Comparison of ENCODE assay signal across 8 cellular contexts in genomic region chr19:44718441-44719261, GRCh38. TPM values are rescaled to one million over a fixed set of nuclear protein-coding genes. Genes with fewer than 3 reads are reported as not detected.
DNase-seq lines count a peak whose midpoint lies in the region; ATAC-seq and TF ChIP-seq lines count a peak whose summit lies in the region.

No MANE protein-coding gene starts in this region.

- intact Hi-C loops in MCF 10A (cut with micrococcal nuclease) (no loop called here), testis (cut with DNase I; ENCODE audit: low total_unique reads) (no loop called here)

- H3K9me3 ChIP-seq in HUES64 (ENCODE audit: insufficient read depth, low read depth, low read length) (peaks cover 12% of the 10 kb centered on the region; the same call in 1 of the 2 replicates), testis (no peaks in the 10 kb centered on the region)

- no peak overlapping the region for H3K4me3 Mint-ChIP-seq in MCF 10A (ENCODE audit: unreplicated experiment)

- ATAC-seq in HG02678 (IDR thresholded peaks at IDR 0.05; ENCODE audit: unreplicated experiment) (no peak), GM19467 (IDR thresholded peaks at IDR 0.05; ENCODE audit: unreplicated experiment) (no peak)

- peaks cover 15% of the 10 kb centered on the region for H3K4me1 ChIP-seq in HUES64 (ENCODE audit: insufficient read depth, low read length)
- peaks cover 14% of the 10 kb centered on the region for H3K4me1 ChIP-seq in testis

- TF ChIP-seq CTCF in MCF 10A (IDR thresholded peaks at IDR 0.05; ENCODE audit: unreplicated experiment) (no peak), testis (IDR thresholded peaks at IDR 0.05) (no peak)

- H3K27me3 Mint-ChIP-seq in MCF 10A (ENCODE audit: insufficient read depth, unreplicated experiment), result no peaks in the 10 kb centered on the region

- H3K36me3 ChIP-seq in HUES64 (ENCODE audit: insufficient read depth, low read length) (no peaks in the 10 kb centered on the region), testis (ENCODE audit: low read depth, missing control alignments) (no peaks in the 10 kb centered on the region)

- CTCF ChIA-PET in MCF 10A (lab: Yijun Ruan, JAX), result interaction anchor here (0.6 to 10.4 kb wide), 9 partner anchors 10 to 1077 kb away, joined by 3 to 414 read pairs (median 4); partner anchors contain the start of gene CBLC

- H3K27ac Mint-ChIP-seq in MCF 10A (ENCODE audit: low read depth, unreplicated experiment), result no peak overlapping the region

- POLR2A ChIA-PET in MCF 10A (lab: Yijun Ruan, JAX), result no interaction called here

- H3K4me3 ChIP-seq in HUES64 (ENCODE audit: low read length) (peak overlapping the region; percentile 14), testis (no peak overlapping the region)

- H3K27ac ChIP-seq in HUES64 (ENCODE audit: low read depth, low read length), result peak overlapping the region; percentile 72
- peak overlapping the region; percentile 37 to 75 for H3K27ac ChIP-seq in testis

- no peaks in the 10 kb centered on the region for H3K27me3 ChIP-seq in HUES64 (ENCODE audit: insufficient read depth, low read length)
- H3K27me3 ChIP-seq in testis, result no peaks in the 10 kb centered on the region

- no peaks in the 10 kb centered on the region for H3K9me3 Mint-ChIP-seq in MCF 10A (ENCODE audit: unreplicated experiment)

- no peaks in the 10 kb centered on the region for H3K4me1 Mint-ChIP-seq in MCF 10A (ENCODE audit: insufficient read depth, unreplicated experiment)

- H3K36me3 Mint-ChIP-seq in MCF 10A (ENCODE audit: insufficient read depth, unreplicated experiment), result no peaks in the 10 kb centered on the region

- H3K9ac ChIP-seq in HUES64 (ENCODE audit: low read depth, low read length), result peak overlapping the region; percentile 82

- no TSS peak for BruUV-seq in MCF 10A (replicated peaks; lab: Mats Ljungman, UMichigan)

- WGBS in HUES64, result 44% methylated on average over 11 of the region's 11 CpGs
- WGBS in testis, 2 donors, result 21 to 51% methylated on average over 7 to 11 of the region's 11 CpGs

- peak; percentile 65 for DNase-seq in MCF 10A (ENCODE audit: unreplicated experiment)
- peak; percentile 73 for DNase-seq in kidney tubule cell (ENCODE audit: low spot score)
- DNase-seq in testis, result peak; percentile 82
- DNase-seq in activated CD4-positive, alpha-beta T cell treated with anti-CD3 and anti-CD28 coated beads, Interleukin-2, amount 50 U/mL, for 1 hour, result no peak
- no peak for DNase-seq in NCI-H526 (lab: John Stamatoyannopoulos, UW)

- no peak for TF ChIP-seq POLR2A in testis (IDR thresholded peaks at IDR 0.05)

RNA-seq across cellular contexts. Expression of gene CEACAM16, which starts 19.7 kb away (rescaled TPM):
- polyA plus RNA-seq in HUES64 (2013, experiment 1 of 2), result not detected
- polyA plus RNA-seq in HUES64 (2013, experiment 2 of 2), result not detected
- total RNA-seq in MCF 10A (2022) (not detected in 2 replicates), testis (under 1 TPM in 1 of 2 donors, not detected in 1; 0.50 TPM)
- polyA plus RNA-seq in testis (ENCODE audit: insufficient read depth, low read depth, low replicate concordance), result not detected

RNA-seq across cellular contexts. Expression of gene BCL3, which starts 29.9 kb away (rescaled TPM):
- 0.80 TPM for polyA plus RNA-seq in HUES64 (2013, experiment 1 of 2)
- polyA plus RNA-seq in HUES64 (2013, experiment 2 of 2), result 2.7 TPM
- total RNA-seq in MCF 10A (2022) (24.4 and 32.1 TPM in 2 replicates), testis (10 to 100 TPM; 31.7 to 38.1 TPM)
- polyA plus RNA-seq in testis (ENCODE audit: insufficient read depth, low read depth, low replicate concordance), result 15.5 TPM

RNA-seq across cellular contexts. Expression of gene CEACAM19, which starts 47.4 kb away (rescaled TPM):
- polyA plus RNA-seq in HUES64 (2013, experiment 1 of 2), result 1.0 TPM
- polyA plus RNA-seq in HUES64 (2013, experiment 2 of 2), result 1.3 TPM
- total RNA-seq in MCF 10A (2022), result 13.2 and 25.6 TPM in 2 replicates
- total RNA-seq in testis, result 10 to 100 TPM in 1 of 2 donors, 1 to 10 TPM in 1; 9.9 to 11.2 TPM
- polyA plus RNA-seq in testis (ENCODE audit: insufficient read depth, low read depth, low replicate concordance), result 14.7 TPM

RNA-seq across cellular contexts. Expression of gene CBLC, which starts 59.0 kb away (rescaled TPM):
- polyA plus RNA-seq in HUES64 (2013, experiment 1 of 2), result 3.9 TPM
- polyA plus RNA-seq in HUES64 (2013, experiment 2 of 2), result 5.1 TPM
- 9.6 and 14.6 TPM in 2 replicates for total RNA-seq in MCF 10A (2022)
- total RNA-seq in testis, result 1 to 10 TPM; 4.9 to 6.9 TPM
- 1.9 TPM for polyA plus RNA-seq in testis (ENCODE audit: insufficient read depth, low read depth, low replicate concordance)

Comparison
In these comparisons a context has a peak if more than half of its experiments do, and no peak if none do; other contexts are left out.
1. DNase-seq: peak in MCF 10A (single experiment), kidney tubule cell (single experiment) and testis (single experiment); none in activated CD4-positive, alpha-beta T cell treated with anti-CD3 and anti-CD28 coated beads, Interleukin-2, amount 50 U/mL, for 1 hour (single experiment) and NCI-H526 (0 of 2).